In genomic region chr17:78988152-78988551, GRCh38 we compare ENCODE assay signal across 27 cellular contexts. TPM values are rescaled to one million over a fixed set of nuclear protein-coding genes. Genes with fewer than 3 reads are reported as not detected.
DNase-seq lines count a peak whose midpoint lies in the region; ATAC-seq, FAIRE-seq and TF ChIP-seq lines count a peak whose summit lies in the region.
"Had no signal": no experiment of that assay in that cellular context is flagged by ENCODE, and none has a peak within 500 bp of the region (broad histone marks: within the 10 kb centered on the region; RNA-seq: fewer than 3 reads in every experiment).

No MANE protein-coding gene starts in this region.

- WGBS in body of pancreas, 2 donors = 31 to 41% methylated on average over 3 to 6 of the region's 6 CpGs
- 52 to 55% methylated on average over 6 of the region's 6 CpGs for WGBS in upper lobe of left lung, 2 donors
- 65 to 82% methylated on average over 5 to 6 of the region's 6 CpGs for WGBS in esophagus squamous epithelium, 2 donors

- H3K36me3 ChIP-seq in PC-9 (ENCODE audit: low read depth) = peaks cover 9% of the 10 kb centered on the region
- H3K36me3 ChIP-seq in body of pancreas (replicated peaks in 1 of 2; ENCODE audit: insufficient read depth in 1 of 2, low read depth in 2 of 2) = peaks cover 0 to 3% of the 10 kb centered on the region in 2 donors
- peaks cover 3 to 5% of the 10 kb centered on the region in 2 donors for H3K36me3 ChIP-seq in kidney (ENCODE audit: control insufficient read depth in 1 of 2, insufficient read depth in 2 of 2, low read length in 2 of 2)
- peaks cover 10 to 34% (median 21%) of the 10 kb centered on the region in 4 donors for H3K36me3 ChIP-seq in upper lobe of left lung
- peaks cover 17 to 41% (median 18%) of the 10 kb centered on the region in 3 donors for H3K36me3 ChIP-seq in esophagus squamous epithelium
- H3K36me3 ChIP-seq: breast epithelium had no signal

- no peaks in the 10 kb centered on the region for H3K9me3 ChIP-seq in PC-9 (ENCODE audit: insufficient read depth, low read depth)
- H3K9me3 ChIP-seq in body of pancreas = no peaks in the 10 kb centered on the region
- H3K9me3 ChIP-seq in kidney (ENCODE audit: control insufficient read depth in 1 of 2, low read length in 2 of 2) = no peaks in the 10 kb centered on the region
- no peaks in the 10 kb centered on the region for H3K9me3 ChIP-seq in upper lobe of left lung
- no peaks in the 10 kb centered on the region for H3K9me3 ChIP-seq in esophagus squamous epithelium
- H3K9me3 ChIP-seq: breast epithelium, HAP-1, vagina had no signal

- H4K20me1 ChIP-seq in PC-9 (ENCODE audit: insufficient read depth) = no peaks in the 10 kb centered on the region

- intact Hi-C loops in PC-9 (cut with micrococcal nuclease; ENCODE audit: unreplicated experiment) = no loop called here
- intact Hi-C loops in body of pancreas (cut with DNase I) = no loop called here
- intact Hi-C loops in kidney (cut with DNase I) = no loop called here
- intact Hi-C loops in esophagus squamous epithelium (cut with DNase I) = no loop called here

- no peak overlapping the region for H3K9ac ChIP-seq in kidney (ENCODE audit: low read length in 2 of 2)

- no TSS peak for BruUV-seq in PC-9 (replicated peaks; lab: Mats Ljungman, UMichigan)

- TF ChIP-seq EP300 in upper lobe of left lung (IDR thresholded peaks at IDR 0.05) = no peak

- FAIRE-seq in kidney (lab: Jason Lieb, UNC) = no peak
- FAIRE-seq: colon, GM12892, HepG2 had no signal

- TF ChIP-seq POLR2A in body of pancreas (IDR thresholded peaks at IDR 0.05) = no peak
- TF ChIP-seq POLR2A in upper lobe of left lung (IDR thresholded peaks at IDR 0.05) = no peak
- TF ChIP-seq POLR2A in esophagus squamous epithelium (IDR thresholded peaks at IDR 0.05) = no peak

- H3K27me3 ChIP-seq in PC-9 (ENCODE audit: insufficient read depth, low read depth) (no peaks in the 10 kb centered on the region), body of pancreas (no peaks in the 10 kb centered on the region), upper lobe of left lung (no peaks in the 10 kb centered on the region), esophagus squamous epithelium (no peaks in the 10 kb centered on the region)
- H3K27me3 ChIP-seq: breast epithelium, vagina had no signal

- no peak for ATAC-seq in body of pancreas
- no peak for ATAC-seq in upper lobe of left lung (ENCODE audit: low FRiP score in 2 of 2)
- no peak for ATAC-seq in GM18511 (IDR thresholded peaks at IDR 0.05; ENCODE audit: unreplicated experiment)
- ATAC-seq: activated T-cell treated with anti-CD3 and anti-CD28 coated beads, Interleukin-2, amount 50 U/mL, for 4 hours; HepG2; stimulated activated effector memory CD8-positive, alpha-beta T cell treated with anti-CD3 and anti-CD28 coated beads, Interleukin-12 subunit alpha, Interleukin-12 subunit beta, amount 100 ng/mL, for 72 hours had no signal

- DNase-seq in PC-9 = no peak
- DNase-seq in body of pancreas = no peak
- DNase-seq in kidney = peak; percentile 8
- no peak for DNase-seq in upper lobe of left lung
- no peak for DNase-seq in esophagus squamous epithelium (lab: John Stamatoyannopoulos, UW)
- no peak for DNase-seq in Kasumi-1 (lab: John Stamatoyannopoulos, UW)
- DNase-seq: activated T-cell treated with anti-CD3 and anti-CD28 coated beads, Interleukin-2, amount 50 U/mL, for 4 hours; CD4-positive, CD25-positive, alpha-beta regulatory T cell; effector memory CD4-positive, alpha-beta T cell; EL; kidney glomerular epithelial cell; mesendoderm; NCI-H1417 treated with DMSO at 0.1 percent for 48 hours; NCI-H2107; NCI-H446; NCI-H82; SHP77 treated with DMSO at 0.1 percent for 48 hours; stimulated activated CD4-positive, alpha-beta T cell treated with anti-CD3 and anti-CD28 coated beads, Interleukin-1b, Interleukin-23, amount 100 ng/mL, for 48 hours had no signal

- peaks cover 6% of the 10 kb centered on the region for H3K79me2 ChIP-seq in PC-9 (ENCODE audit: low read depth)

- H3K4me2 ChIP-seq in PC-9 = peak overlapping the region; percentile 72

- POLR2A ChIA-PET in PC-9 (lab: Charles Lee; ENCODE audit: unreplicated experiment) = interaction anchor here (0.7 kb wide), 1 partner anchor 9 kb away, joined by 23 read pairs; the partner anchor contains the start of gene LGALS3BP

- TF ChIP-seq CTCF in PC-9 (conservative IDR thresholded peaks at IDR 0.05) (no peak), body of pancreas (IDR thresholded peaks at IDR 0.05) (no peak), kidney (IDR thresholded peaks at IDR 0.05; ENCODE audit: borderline replicate concordance, extremely low read depth, insufficient read depth) (no peak), upper lobe of left lung (IDR thresholded peaks at IDR 0.05) (no peak), esophagus squamous epithelium (IDR thresholded peaks at IDR 0.05) (no peak)

- H3F3A ChIP-seq in PC-9 (ENCODE audit: insufficient read depth, low read depth) = peaks cover 45% of the 10 kb centered on the region

- H3K27ac ChIP-seq in PC-9 (peak overlapping the region; percentile 88), body of pancreas (peak overlapping the region; percentile 59 to 87 (median 79)), kidney (ENCODE audit: low read depth in 2 of 2, low read length in 2 of 2) (peak overlapping the region in 1 of 2 donors; percentile 51), upper lobe of left lung (peak overlapping the region in 3 of 4 donors; percentile 82 to 87 (median 85)), esophagus squamous epithelium (peak overlapping the region in 2 of 4 donors; percentile 46 to 81)

- CTCF ChIA-PET in PC-9 (lab: Charles Lee) = interaction anchor here (0.7 kb wide), 1 partner anchor 199 kb away, joined by 3 read pairs; no protein-coding TSS in a partner anchor

- no peak overlapping the region for H2AFZ ChIP-seq in PC-9

- no peaks in the 10 kb centered on the region for H3K9me2 ChIP-seq in PC-9 (ENCODE audit: insufficient read depth)

- H3K4me3 ChIP-seq in PC-9 (no peak overlapping the region), body of pancreas (no peak overlapping the region), kidney (ENCODE audit: low read length in 2 of 2) (peak overlapping the region in 1 of 2 donors; percentile 32), upper lobe of left lung (no peak overlapping the region), esophagus squamous epithelium (no peak overlapping the region)
- H3K4me3 ChIP-seq: breast epithelium, HAP-1, skin epidermis, vagina had no signal

- peaks cover 30% of the 10 kb centered on the region for H3K4me1 ChIP-seq in PC-9 (replicated peaks; ENCODE audit: insufficient read depth)
- peaks cover 30% of the 10 kb centered on the region for H3K4me1 ChIP-seq in body of pancreas
- H3K4me1 ChIP-seq in kidney (ENCODE audit: control insufficient read depth in 1 of 2, insufficient read depth in 1 of 2, low read depth in 1 of 2, low read length in 2 of 2) = peaks cover 0 to 2% of the 10 kb centered on the region in 2 donors
- H3K4me1 ChIP-seq in upper lobe of left lung = peaks cover 18 to 30% (median 28%) of the 10 kb centered on the region in 4 donors
- H3K4me1 ChIP-seq in esophagus squamous epithelium = peaks cover 8 to 57% (median 29%) of the 10 kb centered on the region in 3 donors
- H3K4me1 ChIP-seq: breast epithelium had no signal

RNA-seq across cellular contexts. Expression of gene LGALS3BP, which starts 8.4 kb away (rescaled TPM):
- total RNA-seq in PC-9 (2021) (507 and 685 TPM in 2 replicates), body of pancreas (100 to 1,000 TPM; 123 to 213 TPM), kidney (240 TPM), upper lobe of left lung (1,000 to 10,000 TPM in 1 of 6 donors, 100 to 1,000 TPM in 5; 257 to 1,111 (median 533) TPM), esophagus squamous epithelium (100 to 1,000 TPM; 172 to 414 (median 262) TPM)
- 310 TPM for polyA plus RNA-seq in kidney (ENCODE audit: insufficient read depth, low read depth, low replicate concordance)

RNA-seq across cellular contexts. Expression of gene CANT1, which starts 21.4 kb away (rescaled TPM):
- total RNA-seq in PC-9 (2021) (116 and 183 TPM in 2 replicates), body of pancreas (10 to 100 TPM; 12.5 to 17.5 TPM), kidney (56.6 TPM), upper lobe of left lung (10 to 100 TPM; 19.5 to 77.8 (median 38.6) TPM), esophagus squamous epithelium (10 to 100 TPM; 36.2 to 58.8 (median 38.3) TPM)
- 23.0 TPM for polyA plus RNA-seq in kidney (ENCODE audit: insufficient read depth, low read depth, low replicate concordance)

RNA-seq across cellular contexts. Expression of gene C1QTNF1, which starts 35.8 kb away (rescaled TPM):
- total RNA-seq in PC-9 (2021) = 3.4 and 3.9 TPM in 2 replicates
- total RNA-seq in body of pancreas = 10 to 100 TPM in 1 of 2 donors, 1 to 10 TPM in 1; 8.3 to 50.1 TPM
- 65.2 TPM for total RNA-seq in kidney
- polyA plus RNA-seq in kidney (ENCODE audit: insufficient read depth, low read depth, low replicate concordance) = 18.0 TPM
- total RNA-seq in upper lobe of left lung = 10 to 100 TPM in 4 of 6 donors, 1 to 10 TPM in 2; 9.3 to 30.4 (median 14.1) TPM
- total RNA-seq in esophagus squamous epithelium = 10 to 100 TPM in 2 of 4 donors, 1 to 10 TPM in 2; 2.7 to 20.4 (median 6.8) TPM
- total RNA-seq: CD4-positive, CD25-positive, alpha-beta regulatory T cell had no signal
- polyA plus RNA-seq: CD4-positive, CD25-positive, alpha-beta regulatory T cell had no signal
